ENCODE assay signal across 17 cellular contexts in the genomic region with DNA sequence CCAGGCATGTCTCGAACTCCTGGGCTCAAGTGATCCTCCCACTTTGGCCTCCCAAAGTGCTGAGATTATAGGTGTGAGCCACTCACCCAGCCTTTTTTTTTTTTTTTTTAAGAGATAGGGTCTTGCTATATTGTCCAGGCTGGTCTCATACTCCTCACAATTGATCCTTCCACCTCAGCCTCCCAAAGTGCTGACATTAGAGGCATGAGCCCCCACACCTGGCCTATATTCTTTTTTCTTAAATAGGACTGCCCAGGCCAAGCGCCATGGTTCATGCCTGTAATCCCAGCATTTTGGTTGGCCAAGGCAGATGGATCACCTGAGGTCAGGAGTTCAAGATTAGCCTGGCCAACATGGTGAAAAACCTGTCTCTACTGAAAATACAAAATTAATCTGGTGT. TPM values are rescaled to one million over a fixed set of nuclear protein-coding genes. Genes with fewer than 3 reads are reported as not detected.
DNase-seq lines count a peak whose midpoint lies in the region; ATAC-seq, FAIRE-seq and TF ChIP-seq lines count a peak whose summit lies in the region.
"Had no signal": no experiment of that assay in that cellular context is flagged by ENCODE, and none has a peak within 500 bp of the region (broad histone marks: within the 10 kb centered on the region; RNA-seq: fewer than 3 reads in every experiment).

No MANE protein-coding gene starts in this region.

- intact Hi-C loops in colonic mucosa (cut with DNase I) (no loop called here), ascending aorta (cut with DNase I) (no loop called here), left lung (cut with DNase I) (no loop called here)

- TF ChIP-seq POLR2A in A549 (IDR thresholded peaks at IDR 0.05; ENCODE audit: low read length), result no peak

- no peaks in the 10 kb centered on the region for H3K36me3 Mint-ChIP-seq in osteocyte (ENCODE audit: unreplicated experiment)
- H3K36me3 Mint-ChIP-seq: CD4-positive, CD25-positive, alpha-beta regulatory T cell had no signal

- no peak for TF ChIP-seq EP300 in A549 (IDR thresholded peaks at IDR 0.05)

- POLR2A ChIA-PET in A549 (lab: Yijun Ruan, JAX), result interaction anchor here (0.9 to 1.0 kb wide), 2 partner anchors 299 to 301 kb away, joined by 3 read pairs; no protein-coding TSS in a partner anchor

- CTCF ChIA-PET in A549 (lab: Yijun Ruan, JAX), result interaction anchor here (0.6 kb wide), 1 partner anchor 48 kb away, joined by 3 read pairs; no protein-coding TSS in a partner anchor

- H3K27me3 ChIP-seq in colonic mucosa (no peaks in the 10 kb centered on the region), liver (ENCODE audit: control insufficient read depth in 4 of 4, insufficient read depth in 4 of 4, low read length in 3 of 4) (no peaks in the 10 kb centered on the region), ascending aorta (no peaks in the 10 kb centered on the region), left lung (no peaks in the 10 kb centered on the region)
- H3K27me3 ChIP-seq: BLaER1 treated with 17β-estradiol and CSF1 and Interleukin-3, amounts not matched to agents 10 nM and 100 nM had no signal

- no peaks in the 10 kb centered on the region for H3K9me3 ChIP-seq in A549
- no peaks in the 10 kb centered on the region for H3K9me3 ChIP-seq in colonic mucosa
- H3K9me3 ChIP-seq in liver (ENCODE audit: control insufficient read depth in 4 of 4, low read length in 3 of 4), result no peaks in the 10 kb centered on the region
- no peaks in the 10 kb centered on the region for H3K9me3 ChIP-seq in ascending aorta
- H3K9me3 ChIP-seq in left lung, result no peaks in the 10 kb centered on the region

- peak overlapping the region; percentile 88 for H3K4me2 ChIP-seq in A549

- H3K36me3 ChIP-seq in colonic mucosa (no peaks in the 10 kb centered on the region), liver (ENCODE audit: control insufficient read depth in 4 of 4, insufficient read depth in 3 of 4, low read depth in 1 of 4, low read length in 3 of 4) (peaks cover 0 to 1% (median 0%) of the 10 kb centered on the region in 4 donors), ascending aorta (no peaks in the 10 kb centered on the region), left lung (no peaks in the 10 kb centered on the region)
- H3K36me3 ChIP-seq: BLaER1 treated with 17β-estradiol and CSF1 and Interleukin-3, amounts not matched to agents 10 nM and 100 nM had no signal

- H3K4me3 ChIP-seq in A549, result no peak overlapping the region
- H3K4me3 ChIP-seq in colonic mucosa, result no peak overlapping the region
- no peak overlapping the region for H3K4me3 ChIP-seq in liver (ENCODE audit: low read depth in 1 of 3, low read length in 3 of 3)
- H3K4me3 ChIP-seq in ascending aorta, result no peak overlapping the region
- H3K4me3 ChIP-seq in left lung, result no peak overlapping the region
- H3K4me3 ChIP-seq: BLaER1 treated with 17β-estradiol and CSF1 and Interleukin-3, amounts not matched to agents 10 nM and 100 nM; GM23338 had no signal

- no peak overlapping the region for H3K4me3 Mint-ChIP-seq in osteocyte (ENCODE audit: unreplicated experiment)
- H3K4me3 Mint-ChIP-seq: CD4-positive, CD25-positive, alpha-beta regulatory T cell; GM23338; H9 had no signal

- peaks cover 4% of the 10 kb centered on the region for H3K4me1 Mint-ChIP-seq in osteocyte (ENCODE audit: unreplicated experiment)
- H3K4me1 Mint-ChIP-seq: CD4-positive, CD25-positive, alpha-beta regulatory T cell had no signal

- ATAC-seq in A549 (no peak), left lung (no peak)

- FAIRE-seq in A549 (lab: Jason Lieb, UNC) (no peak), D721Med (lab: Jason Lieb, UNC) (no peak)
- FAIRE-seq: G401.6, GM12891 had no signal

- whole genome bisulfite sequencing in A549 (ENCODE audit: missing lambda C conversion rate), result 95% methylated on average over 2 of the region's 2 CpGs
- WGBS in liver, result 74% methylated on average over 2 of the region's 2 CpGs

- H3K9ac ChIP-seq in colonic mucosa (ENCODE audit: low read depth in 2 of 2, low read length in 2 of 2) (no peak overlapping the region), liver (ENCODE audit: low read depth in 1 of 2, low read length in 2 of 2) (peak overlapping the region in 1 of 2 donors; percentile 36)
- H3K9ac ChIP-seq: BLaER1 treated with 17β-estradiol and CSF1 and Interleukin-3, amounts not matched to agents 10 nM and 100 nM had no signal

- H3K27ac ChIP-seq in A549 (peak overlapping the region; percentile 82 to 83), colonic mucosa (peak overlapping the region; percentile 26), liver (ENCODE audit: low read depth in 1 of 2, low read length in 2 of 2) (peak overlapping the region; percentile 67 to 88), ascending aorta (no peak overlapping the region), left lung (no peak overlapping the region)
- H3K27ac ChIP-seq: BLaER1 treated with 17β-estradiol and CSF1 and Interleukin-3, amounts not matched to agents 10 nM and 100 nM had no signal

- no peaks in the 10 kb centered on the region for H3K27me3 Mint-ChIP-seq in osteocyte (ENCODE audit: unreplicated experiment)

- no peak for TF ChIP-seq CTCF in A549 (IDR thresholded peaks at IDR 0.05)
- TF ChIP-seq CTCF in colonic mucosa (IDR thresholded peaks at IDR 0.05), result no peak
- TF ChIP-seq CTCF in liver (IDR thresholded peaks at IDR 0.05; ENCODE audit: low read depth, low read length, missing input control), result no peak
- no peak for TF ChIP-seq CTCF in osteocyte (IDR thresholded peaks at IDR 0.05)
- TF ChIP-seq CTCF in ascending aorta (IDR thresholded peaks at IDR 0.05), result no peak
- no peak for TF ChIP-seq CTCF in left lung (IDR thresholded peaks at IDR 0.05)
- no peak for TF ChIP-seq CTCF in D721Med (IDR thresholded peaks at IDR 0.05; ENCODE audit: insufficient read depth, missing control alignments)

- peaks cover 6% of the 10 kb centered on the region for H3K9me3 Mint-ChIP-seq in osteocyte (ENCODE audit: unreplicated experiment)
- H3K9me3 Mint-ChIP-seq: GM23338, H9 had no signal

- peaks cover 30% of the 10 kb centered on the region for H3K4me1 ChIP-seq in A549
- H3K4me1 ChIP-seq in colonic mucosa, result no peaks in the 10 kb centered on the region
- H3K4me1 ChIP-seq in liver (ENCODE audit: control insufficient read depth in 4 of 4, insufficient read depth in 4 of 4, low read length in 3 of 4), result peaks cover 10 to 79% (median 55%) of the 10 kb centered on the region in 4 donors
- no peaks in the 10 kb centered on the region for H3K4me1 ChIP-seq in ascending aorta
- no peaks in the 10 kb centered on the region for H3K4me1 ChIP-seq in left lung

- TF ChIP-seq RAD21 in A549 (conservative IDR thresholded peaks at IDR 0.05 in 1 of 2, IDR thresholded peaks at IDR 0.05 in 1 of 2), result no peak
- TF ChIP-seq RAD21 in liver (IDR thresholded peaks at IDR 0.05), result no peak

- no peak for DNase-seq in A549 (ENCODE audit: low read depth in 1 of 2, low spot score in 1 of 2)
- no peak for DNase-seq in colonic mucosa
- DNase-seq in osteocyte (ENCODE audit: extremely low spot score, unreplicated experiment), result peak; percentile 38
- no peak for DNase-seq in ascending aorta (ENCODE audit: low spot score in 2 of 2)
- no peak for DNase-seq in left lung
- no peak for DNase-seq in NCI-H1092 (lab: John Stamatoyannopoulos, UW)
- no peak for DNase-seq in D721Med (ENCODE audit: insufficient read length, low spot score)
- DNase-seq: 8988T; CD4-positive, CD25-positive, alpha-beta regulatory T cell; DMS153; DMS79 treated with DMSO at 0.1 percent for 48 hours had no signal

- H3K27ac Mint-ChIP-seq in osteocyte (ENCODE audit: unreplicated experiment), result no peak overlapping the region
- H3K27ac Mint-ChIP-seq: CD4-positive, CD25-positive, alpha-beta regulatory T cell had no signal

TF ChIP-seq in A549, 52 proteins besides CTCF, POLR2A, EP300 and RAD21:
- TF ChIP-seq ZSCAN20 (CRISPR knock-in tag; IDR thresholded peaks at IDR 0.05) (no peak), CHD4 (IDR thresholded peaks at IDR 0.05; ENCODE audit: borderline replicate concordance) (no peak), MAZ (IDR thresholded peaks at IDR 0.05; ENCODE audit: borderline replicate concordance, low read depth, low read length) (no peak), HEYL (CRISPR knock-in tag; IDR thresholded peaks at IDR 0.05) (no peak), BHLHE40 (IDR thresholded peaks at IDR 0.05; ENCODE audit: low read depth, low read length) (no peak), HOXA7 (CRISPR knock-in tag; IDR thresholded peaks at IDR 0.05) (no peak)

TF ChIP-seq in liver, 16 proteins besides CTCF, POLR2A, EP300 and RAD21:
- TF ChIP-seq RXRA (IDR thresholded peaks at IDR 0.05) (no peak), FOXA1 (IDR thresholded peaks at IDR 0.05) (no peak), FOXA2 (IDR thresholded peaks at IDR 0.05) (no peak), SP1 (IDR thresholded peaks at IDR 0.05) (no peak)
- TF ChIP-seq, protein P1, sequence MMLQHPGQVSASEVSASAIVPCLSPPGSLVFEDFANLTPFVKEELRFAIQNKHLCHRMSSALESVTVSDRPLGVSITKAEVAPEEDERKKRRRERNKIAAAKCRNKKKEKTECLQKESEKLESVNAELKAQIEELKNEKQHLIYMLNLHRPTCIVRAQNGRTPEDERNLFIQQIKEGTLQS (IDR thresholded peaks at IDR 0.05), result no peak

RNA-seq across cellular contexts. Expression of gene NR1I2, which starts 12.5 kb away (rescaled TPM):
- polyA plus RNA-seq in A549 (2011; rRNA removed), result 0.03 TPM in 1 of 2 replicates, not detected in the other
- not detected in 2 replicates for polyA plus RNA-seq in A549 (2012; cell fraction: cytosol; rRNA removed)
- 0.13 TPM in 1 of 2 replicates, not detected in the other for polyA plus RNA-seq in A549 (2012; cell fraction: nucleus; rRNA removed)
- polyA plus RNA-seq in A549 (2017; fragmentation: RNase III; extraction: RNeasy Plus Mini Kit Qiagen cat#74134 plus additional on column Dnase treatment), result 0.05 TPM in 1 of 3 replicates, not detected in the others
- polyA minus RNA-seq in A549 (2011; rRNA and poly(A)+ RNA removed), result not detected in 2 replicates
- total RNA-seq in colonic mucosa, result 10 to 100 TPM; 58.4 to 70.4 TPM
- total RNA-seq in liver, result 100 to 1,000 TPM in 1 of 2 donors, 1 to 10 TPM in 1; 3.2 to 121 TPM
- polyA plus RNA-seq in liver, result 10 to 100 TPM; 32.6 to 63.5 TPM
- not detected in 2 replicates for total RNA-seq in osteocyte
- not detected for total RNA-seq in ascending aorta
- under 1 TPM; 0.12 to 0.26 TPM for total RNA-seq in left lung
- total RNA-seq: H9 had no signal

Comparison
In these comparisons a context has a peak if more than half of its experiments do, and no peak if none do; other contexts are left out.
1. H3K27ac ChIP-seq: peak in A549 (2 of 2), colonic mucosa (single experiment) and liver (2 of 2); none in ascending aorta (0 of 2) and left lung (0 of 2).